Comparison of ENCODE assay signal across 10 cellular contexts in genomic region chr4:113383111-113383785, GRCh38.
A peak's percentile ranks its signal among the peaks of the same experiment; 100 is the strongest.
DNase-seq lines count a peak whose midpoint lies in the region; ATAC-seq lines count a peak whose summit lies in the region.
"Had no signal": no experiment of that assay in that cellular context is flagged by ENCODE, and none has a peak within 500 bp of the region (broad histone marks: within the 10 kb centered on the region; RNA-seq: fewer than 3 reads in every experiment).

No MANE protein-coding gene starts in this region.

- H3K36me3 Mint-ChIP-seq in activated naive CD4-positive, alpha-beta T cell treated with anti-CD3 and anti-CD28 coated beads, Interleukin-2, amount 10 ng/mL, durations not matched to agents 7 days and 5 days, result no peaks in the 10 kb centered on the region

- CTCF ChIA-PET in activated naive CD4-positive, alpha-beta T cell treated with anti-CD3 and anti-CD28 coated beads, Interleukin-2, amount 10 ng/mL, durations not matched to agents 7 days and 5 days (lab: Charles Lee), result interaction anchor here (1.2 kb wide), 1 partner anchor 12 kb away, joined by 5 read pairs; no protein-coding TSS in a partner anchor

- peak; percentile 61 for ATAC-seq in esophagus mucosa

- no peak overlapping the region for H3K27ac Mint-ChIP-seq in activated naive CD4-positive, alpha-beta T cell treated with anti-CD3 and anti-CD28 coated beads, Interleukin-2, amount 10 ng/mL, durations not matched to agents 7 days and 5 days

- no peaks in the 10 kb centered on the region for H3K4me1 Mint-ChIP-seq in activated naive CD4-positive, alpha-beta T cell treated with anti-CD3 and anti-CD28 coated beads, Interleukin-2, amount 10 ng/mL, durations not matched to agents 7 days and 5 days

- no peak overlapping the region for H3K4me3 Mint-ChIP-seq in activated naive CD4-positive, alpha-beta T cell treated with anti-CD3 and anti-CD28 coated beads, Interleukin-2, amount 10 ng/mL, durations not matched to agents 7 days and 5 days

- DNase-seq in AG08395 (ENCODE audit: low spot score) (peak; percentile 83), NCI-H446 treated with DMSO at 0.1 percent for 48 hours (lab: John Stamatoyannopoulos, UW) (peak; percentile 63), medulla oblongata (ENCODE audit: extremely low spot score) (peak; percentile 42), HK-2 (ENCODE audit: unreplicated experiment) (no peak), NCI-H146 (lab: John Stamatoyannopoulos, UW) (no peak)
- DNase-seq in activated naive CD4-positive, alpha-beta T cell treated with anti-CD3 and anti-CD28 coated beads, Interleukin-2, amount 10 ng/mL, durations not matched to agents 7 days and 5 days, result no peak
- DNase-seq in NK-92 treated with Interleukin-12 subunit alpha and Interleukin-12 subunit beta, amount 100 ng/mL, for 24 hours (lab: John Stamatoyannopoulos, UW), result no peak
- DNase-seq: head of caudate nucleus, NCI-H748 treated with DMSO at 0.1 percent for 48 hours had no signal

- H3K27me3 Mint-ChIP-seq in activated naive CD4-positive, alpha-beta T cell treated with anti-CD3 and anti-CD28 coated beads, Interleukin-2, amount 10 ng/mL, durations not matched to agents 7 days and 5 days, result no peaks in the 10 kb centered on the region

- no peaks in the 10 kb centered on the region for H3K9me3 Mint-ChIP-seq in activated naive CD4-positive, alpha-beta T cell treated with anti-CD3 and anti-CD28 coated beads, Interleukin-2, amount 10 ng/mL, durations not matched to agents 7 days and 5 days

Comparison
In these comparisons a context has a peak if more than half of its experiments do, and no peak if none do; other contexts are left out.
1. DNase-seq: peak in AG08395 (single experiment), NCI-H446 treated with DMSO at 0.1 percent for 48 hours (single experiment) and medulla oblongata (single experiment); none in activated naive CD4-positive, alpha-beta T cell treated with anti-CD3 and anti-CD28 coated beads, Interleukin-2, amount 10 ng/mL, durations not matched to agents 7 days and 5 days (single experiment), HK-2 (single experiment), NCI-H146 (single experiment) and NK-92 treated with Interleukin-12 subunit alpha and Interleukin-12 subunit beta, amount 100 ng/mL, for 24 hours (single experiment).